Comparison of ENCODE assay signal across 1 cellular context in genomic region chr6:36075656-36076055, GRCh38.
TF ChIP-seq lines count a peak whose summit lies in the region.

No MANE protein-coding gene starts in this region.

TF ChIP-seq in HepG2, 621 proteins besides CTCF, POLR2A, EP300 and RAD21 (continues in another document):
- TF ChIP-seq RORA (CRISPR knock-in tag; IDR thresholded peaks at IDR 0.05) (no peak), ZNF75D (CRISPR knock-in tag; IDR thresholded peaks at IDR 0.05; ENCODE audit: borderline replicate concordance) (no peak), ZNF274 (CRISPR knock-in tag; IDR thresholded peaks at IDR 0.05) (no peak), ZNF775 (CRISPR knock-in tag; IDR thresholded peaks at IDR 0.05; ENCODE audit: borderline replicate concordance) (no peak), ZFX (CRISPR knock-in tag; IDR thresholded peaks at IDR 0.05; ENCODE audit: low read depth) (no peak), ZNF577 (CRISPR knock-in tag; IDR thresholded peaks at IDR 0.05; ENCODE audit: borderline replicate concordance, low read depth) (no peak), ZNF83 (CRISPR knock-in tag; IDR thresholded peaks at IDR 0.05; ENCODE audit: borderline replicate concordance) (no peak), ZNF878 (CRISPR knock-in tag; IDR thresholded peaks at IDR 0.05) (no peak), HOXD1 (CRISPR knock-in tag; IDR thresholded peaks at IDR 0.05) (no peak), CHD4 (IDR thresholded peaks at IDR 0.05; ENCODE audit: borderline replicate concordance, low read length) (no peak), ZNF777 (CRISPR knock-in tag; IDR thresholded peaks at IDR 0.05) (no peak), MEF2D (CRISPR knock-in tag; IDR thresholded peaks at IDR 0.05) (no peak), HMG20A (CRISPR knock-in tag; IDR thresholded peaks at IDR 0.05; ENCODE audit: borderline replicate concordance) (no peak), DZIP1 (CRISPR knock-in tag; IDR thresholded peaks at IDR 0.05) (no peak), ZBTB2 (CRISPR knock-in tag; IDR thresholded peaks at IDR 0.05; ENCODE audit: low read depth) (no peak), HHEX (CRISPR knock-in tag; IDR thresholded peaks at IDR 0.05) (no peak), MEIS1 (CRISPR knock-in tag; IDR thresholded peaks at IDR 0.05; ENCODE audit: borderline replicate concordance) (no peak; the same call in 1 of the 2 replicates), ZNF660 (CRISPR knock-in tag; IDR thresholded peaks at IDR 0.05; ENCODE audit: borderline replicate concordance, low read depth) (no peak), GTF3A (CRISPR knock-in tag; conservative IDR thresholded peaks at IDR 0.05) (no peak), SIX4 (CRISPR knock-in tag; IDR thresholded peaks at IDR 0.05) (no peak), THYN1 (CRISPR knock-in tag; IDR thresholded peaks at IDR 0.05; ENCODE audit: borderline replicate concordance, low read depth) (no peak), ASH2L (IDR thresholded peaks at IDR 0.05; ENCODE audit: insufficient read length, low read depth, low read length) (no peak), CBX1 (IDR thresholded peaks at IDR 0.05; ENCODE audit: low read depth) (peak; percentile 39), ZZZ3 (CRISPR knock-in tag; IDR thresholded peaks at IDR 0.05; ENCODE audit: borderline replicate concordance) (no peak), TCF7 (IDR thresholded peaks at IDR 0.05; ENCODE audit: low read depth) (no peak), ZNF138 (CRISPR knock-in tag; IDR thresholded peaks at IDR 0.05; ENCODE audit: low read depth) (no peak), ZNF816 (CRISPR knock-in tag; IDR thresholded peaks at IDR 0.05; ENCODE audit: borderline replicate concordance) (no peak), RNF2 (conservative IDR thresholded peaks at IDR 0.05; ENCODE audit: low read depth) (no peak), THAP9 (CRISPR knock-in tag; IDR thresholded peaks at IDR 0.05; ENCODE audit: borderline replicate concordance) (no peak), HMG20B (CRISPR knock-in tag; conservative IDR thresholded peaks at IDR 0.05) (no peak), HCFC1 (IDR thresholded peaks at IDR 0.05; ENCODE audit: low read depth, low read length) (no peak), ZSCAN22 (CRISPR knock-in tag; IDR thresholded peaks at IDR 0.05) (no peak), ZFAT (CRISPR knock-in tag; conservative IDR thresholded peaks at IDR 0.05) (no peak), ZBTB21 (CRISPR knock-in tag; IDR thresholded peaks at IDR 0.05) (no peak), ZNF501 (CRISPR knock-in tag; IDR thresholded peaks at IDR 0.05) (no peak), BCL6 (CRISPR knock-in tag; IDR thresholded peaks at IDR 0.05) (no peak), ZNF143 (CRISPR knock-in tag; IDR thresholded peaks at IDR 0.05) (no peak), ZNF773 (CRISPR knock-in tag; IDR thresholded peaks at IDR 0.05; ENCODE audit: borderline replicate concordance) (no peak), NRL (CRISPR knock-in tag; IDR thresholded peaks at IDR 0.05; ENCODE audit: borderline replicate concordance) (no peak), ZNF781 (CRISPR knock-in tag; IDR thresholded peaks at IDR 0.05; ENCODE audit: borderline replicate concordance, not compliant biosample characterization) (no peak), ZC3H4 (CRISPR knock-in tag; IDR thresholded peaks at IDR 0.05; ENCODE audit: borderline replicate concordance) (no peak), ZNF589 (CRISPR knock-in tag; conservative IDR thresholded peaks at IDR 0.05) (no peak), ZBTB38 (CRISPR knock-in tag; IDR thresholded peaks at IDR 0.05) (no peak), SALL2 (CRISPR knock-in tag; IDR thresholded peaks at IDR 0.05) (no peak), ZNF747 (CRISPR knock-in tag; IDR thresholded peaks at IDR 0.05; ENCODE audit: borderline replicate concordance) (no peak), HNF4A (CRISPR knock-in tag; IDR thresholded peaks at IDR 0.05) (peak; percentile 94), CHD2 (IDR thresholded peaks at IDR 0.05; ENCODE audit: low read depth, low read length) (no peak), FOXA3 (CRISPR knock-in tag; IDR thresholded peaks at IDR 0.05) (peak; percentile 28), SP2 (CRISPR knock-in tag; IDR thresholded peaks at IDR 0.05) (no peak), HOMEZ (CRISPR knock-in tag; IDR thresholded peaks at IDR 0.05; ENCODE audit: low read depth) (no peak; the same call in 1 of the 2 replicates), ZNF382 (CRISPR knock-in tag; IDR thresholded peaks at IDR 0.05; ENCODE audit: borderline replicate concordance) (no peak), KAT2B (IDR thresholded peaks at IDR 0.05; ENCODE audit: borderline replicate concordance, low read depth, low read length) (no peak), CCDC6 (CRISPR knock-in tag; IDR thresholded peaks at IDR 0.05) (0 out of 2 replicates have a peak, but pooled peaks have one; percentile 37), HDAC1 (CRISPR knock-in tag; IDR thresholded peaks at IDR 0.05) (no peak), TAF1 (CRISPR knock-in tag; IDR thresholded peaks at IDR 0.05) (no peak), PBX3 (CRISPR knock-in tag; IDR thresholded peaks at IDR 0.05; ENCODE audit: borderline replicate concordance) (no peak), CEBPB (IDR thresholded peaks at IDR 0.05; ENCODE audit: borderline replicate concordance, low read depth, low read length) (peak; percentile 84), NKX3-1 (CRISPR knock-in tag; IDR thresholded peaks at IDR 0.05) (no peak), NCOA2 (CRISPR knock-in tag; IDR thresholded peaks at IDR 0.05) (no peak), JUNB (CRISPR knock-in tag; IDR thresholded peaks at IDR 0.05; ENCODE audit: borderline replicate concordance) (no peak), ZNF546 (CRISPR knock-in tag; conservative IDR thresholded peaks at IDR 0.05) (no peak), ZNF44 (CRISPR knock-in tag; IDR thresholded peaks at IDR 0.05) (no peak), TEF (CRISPR knock-in tag; IDR thresholded peaks at IDR 0.05) (no peak), FLYWCH1 (CRISPR knock-in tag; IDR thresholded peaks at IDR 0.05) (no peak)
- TF ChIP-seq, protein P1, sequence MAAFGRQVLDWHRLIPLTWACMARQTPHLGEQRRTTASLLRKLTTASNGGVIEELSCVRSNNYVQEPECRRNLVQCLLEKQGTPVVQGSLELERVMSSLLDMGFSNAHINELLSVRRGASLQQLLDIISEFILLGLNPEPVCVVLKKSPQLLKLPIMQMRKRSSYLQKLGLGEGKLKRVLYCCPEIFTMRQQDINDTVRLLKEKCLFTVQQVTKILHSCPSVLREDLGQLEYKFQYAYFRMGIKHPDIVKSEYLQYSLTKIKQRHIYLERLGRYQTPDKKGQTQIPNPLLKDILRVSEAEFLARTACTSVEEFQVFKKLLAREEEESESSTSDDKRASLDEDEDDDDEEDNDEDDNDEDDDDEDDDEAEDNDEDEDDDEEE (CRISPR knock-in tag; IDR thresholded peaks at IDR 0.05), result no peak
- TF ChIP-seq, protein P2, sequence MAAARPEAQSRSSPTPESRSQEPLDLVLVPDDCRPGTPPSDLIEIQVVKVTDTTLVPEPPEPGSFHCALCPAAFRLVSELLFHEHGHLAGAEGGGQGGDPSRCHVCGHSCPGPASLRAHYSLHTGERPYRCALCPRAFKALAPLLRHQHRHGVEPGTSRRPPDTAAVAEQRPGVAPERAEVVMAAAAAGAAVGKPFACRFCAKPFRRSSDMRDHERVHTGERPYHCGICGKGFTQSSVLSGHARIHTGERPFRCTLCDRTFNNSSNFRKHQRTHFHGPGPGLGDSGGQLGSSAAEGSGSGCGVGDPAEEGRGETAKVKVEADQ (CRISPR knock-in tag; IDR thresholded peaks at IDR 0.05; ENCODE audit: borderline replicate concordance), result no peak
- TF ChIP-seq, protein P3, sequence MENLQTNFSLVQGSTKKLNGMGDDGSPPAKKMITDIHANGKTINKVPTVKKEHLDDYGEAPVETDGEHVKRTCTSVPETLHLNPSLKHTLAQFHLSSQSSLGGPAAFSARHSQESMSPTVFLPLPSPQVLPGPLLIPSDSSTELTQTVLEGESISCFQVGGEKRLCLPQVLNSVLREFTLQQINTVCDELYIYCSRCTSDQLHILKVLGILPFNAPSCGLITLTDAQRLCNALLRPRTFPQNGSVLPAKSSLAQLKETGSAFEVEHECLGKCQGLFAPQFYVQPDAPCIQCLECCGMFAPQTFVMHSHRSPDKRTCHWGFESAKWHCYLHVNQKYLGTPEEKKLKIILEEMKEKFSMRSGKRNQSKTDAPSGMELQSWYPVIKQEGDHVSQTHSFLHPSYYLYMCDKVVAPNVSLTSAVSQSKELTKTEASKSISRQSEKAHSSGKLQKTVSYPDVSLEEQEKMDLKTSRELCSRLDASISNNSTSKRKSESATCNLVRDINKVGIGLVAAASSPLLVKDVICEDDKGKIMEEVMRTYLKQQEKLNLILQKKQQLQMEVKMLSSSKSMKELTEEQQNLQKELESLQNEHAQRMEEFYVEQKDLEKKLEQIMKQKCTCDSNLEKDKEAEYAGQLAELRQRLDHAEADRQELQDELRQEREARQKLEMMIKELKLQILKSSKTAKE (CRISPR knock-in tag; IDR thresholded peaks at IDR 0.05; ENCODE audit: borderline replicate concordance), result no peak
